11 cellular contexts compared by ENCODE assay signal in genomic region chr16:75237398-75238131, GRCh38. TPM values are rescaled to one million over a fixed set of nuclear protein-coding genes. Genes with fewer than 3 reads are reported as not detected.
A peak's percentile ranks its signal among the peaks of the same experiment; 100 is the strongest.
DNase-seq lines count a peak whose midpoint lies in the region; ATAC-seq and TF ChIP-seq lines count a peak whose summit lies in the region.
"Had no signal": no experiment of that assay in that cellular context is flagged by ENCODE, and none has a peak within 500 bp of the region (broad histone marks: within the 10 kb centered on the region; RNA-seq: fewer than 3 reads in every experiment).

No MANE protein-coding gene starts in this region.

- CTCF ChIA-PET in A673 (lab: Charles Lee) = interaction anchor here (1.9 kb wide), 1 partner anchor 39 kb away, joined by 8 read pairs; no protein-coding TSS in a partner anchor
- CTCF ChIA-PET in T-cell (lab: Charles Lee) = no interaction called here

- H3K27me3 ChIP-seq in A673 (replicated peaks; ENCODE audit: insufficient read depth, low read depth, low read length, poor library complexity) (no peaks in the 10 kb centered on the region), SJSA1 (replicated peaks) (no peaks in the 10 kb centered on the region), gastroesophageal sphincter (no peaks in the 10 kb centered on the region), psoas muscle (ENCODE audit: insufficient read depth in 3 of 3, low read length in 2 of 3) (no peaks in the 10 kb centered on the region)
- H3K27me3 ChIP-seq in effector memory CD4-positive, alpha-beta T cell (replicated peaks; ENCODE audit: control insufficient read depth, insufficient read depth, low read length, poor library complexity, severe bottlenecking) = no peaks in the 10 kb centered on the region

- POLR2A ChIA-PET in A673 (lab: Charles Lee; ENCODE audit: low non-redundant PET) = interaction anchor here (0.6 kb wide), 1 partner anchor 143 kb away, joined by 3 read pairs; no protein-coding TSS in a partner anchor
- POLR2A ChIA-PET in T-cell (lab: Charles Lee) = no interaction called here

- no peaks in the 10 kb centered on the region for H3K36me3 Mint-ChIP-seq in T-cell
- H3K36me3 Mint-ChIP-seq in activated CD4-positive, alpha-beta T cell treated with anti-CD3 and anti-CD28 coated beads, Interleukin-2, amount 10 ng/mL, durations not matched to agents 24 days and 14 days (ENCODE audit: low read depth) = no peaks in the 10 kb centered on the region
- H3K36me3 Mint-ChIP-seq: activated naive CD4-positive, alpha-beta T cell treated with anti-CD3 and anti-CD28 coated beads, Interleukin-2, amount 50 U/mL, for 72 hours had no signal

- peaks cover 22% of the 10 kb centered on the region for H3K36me3 ChIP-seq in A673 (ENCODE audit: insufficient read depth, low read length, poor library complexity, severe bottlenecking)
- H3K36me3 ChIP-seq in SJSA1 = peaks cover 99% of the 10 kb centered on the region
- H3K36me3 ChIP-seq in gastroesophageal sphincter = peaks cover 0 to 62% of the 10 kb centered on the region in 2 donors
- peaks cover 3 to 70% of the 10 kb centered on the region in 2 donors for H3K36me3 ChIP-seq in psoas muscle (ENCODE audit: insufficient read depth in 1 of 2, low read depth in 1 of 2)
- H3K36me3 ChIP-seq in effector memory CD4-positive, alpha-beta T cell (ENCODE audit: control insufficient read depth, insufficient read depth, low read length) = no peaks in the 10 kb centered on the region

- ATAC-seq in gastroesophageal sphincter (no peak), psoas muscle (no peak), HG02623 (IDR thresholded peaks at IDR 0.05; ENCODE audit: unreplicated experiment) (no peak), T-cell (replicated peaks in 1 of 4) (no peak)
- ATAC-seq: activated naive CD4-positive, alpha-beta T cell treated with anti-CD3 and anti-CD28 coated beads, Interleukin-2, amount 50 U/mL, for 72 hours had no signal

- no peak for TF ChIP-seq POLR2A in gastroesophageal sphincter (IDR thresholded peaks at IDR 0.05)

- H3K27ac ChIP-seq in A673 (ENCODE audit: low read depth, low read length, poor library complexity, severe bottlenecking) (peak overlapping the region; percentile 60), SJSA1 (0 out of 2 replicates have a peak overlapping the region, but pooled peaks have one; percentile 16), gastroesophageal sphincter (peak overlapping the region in 3 of 4 donors; percentile 86 to 91 (median 87)), psoas muscle (peak overlapping the region; percentile 83)
- no peak overlapping the region for H3K27ac ChIP-seq in effector memory CD4-positive, alpha-beta T cell (ENCODE audit: insufficient read depth, low read length, poor library complexity, severe bottlenecking)

- intact Hi-C loops in A673 (cut with micrococcal nuclease; ENCODE audit: unreplicated experiment) = no loop called here
- intact Hi-C loops in psoas muscle (cut with DNase I) = loop anchor here (5.0 kb wide), 2 partner anchors 70 to 150 kb away; no protein-coding TSS in a partner anchor
- intact Hi-C loops in activated CD4-positive, alpha-beta T cell treated with anti-CD3 and anti-CD28 coated beads, Interleukin-2, amount 10 ng/mL, durations not matched to agents 24 days and 14 days (cut with micrococcal nuclease) = loop anchor here (10.0 kb wide), 1 partner anchor 527 kb away; no protein-coding TSS in a partner anchor

- H3K9me3 ChIP-seq in A673 (ENCODE audit: low read depth, low read length, poor library complexity, severe bottlenecking) (no peaks in the 10 kb centered on the region), SJSA1 (replicated peaks) (no peaks in the 10 kb centered on the region; the same call in 1 of the 2 replicates), gastroesophageal sphincter (no peaks in the 10 kb centered on the region), psoas muscle (no peaks in the 10 kb centered on the region)
- no peaks in the 10 kb centered on the region for H3K9me3 ChIP-seq in effector memory CD4-positive, alpha-beta T cell (ENCODE audit: control insufficient read depth, low read length)

- peaks cover 2 to 6% (median 2%) of the 10 kb centered on the region in 3 donors for H3K4me1 Mint-ChIP-seq in T-cell
- H3K4me1 Mint-ChIP-seq in activated CD4-positive, alpha-beta T cell treated with anti-CD3 and anti-CD28 coated beads, Interleukin-2, amount 10 ng/mL, durations not matched to agents 24 days and 14 days = peaks cover 2% of the 10 kb centered on the region

- no TSS peak for BruUV-seq in A673 (replicated peaks; lab: Mats Ljungman, UMichigan)

- H3K27me3 Mint-ChIP-seq in T-cell = no peaks in the 10 kb centered on the region
- no peaks in the 10 kb centered on the region for H3K27me3 Mint-ChIP-seq in activated CD4-positive, alpha-beta T cell treated with anti-CD3 and anti-CD28 coated beads, Interleukin-2, amount 10 ng/mL, durations not matched to agents 24 days and 14 days

- no CpG with 5 or more reads among the region's 18 CpGs for WGBS in gastroesophageal sphincter (ENCODE audit: low coverage in 1 of 2), 2 donors
- WGBS in psoas muscle, 3 donors = 80 to 90% (median 85%) methylated on average over 17 to 18 of the region's 18 CpGs

- TF ChIP-seq CTCF in A673 (conservative IDR thresholded peaks at IDR 0.05; ENCODE audit: low read depth, low read length) (no peak), gastroesophageal sphincter (IDR thresholded peaks at IDR 0.05) (no peak), psoas muscle (IDR thresholded peaks at IDR 0.05) (no peak)

- no peak overlapping the region for H3K27ac Mint-ChIP-seq in T-cell
- no peak overlapping the region for H3K27ac Mint-ChIP-seq in activated CD4-positive, alpha-beta T cell treated with anti-CD3 and anti-CD28 coated beads, Interleukin-2, amount 10 ng/mL, durations not matched to agents 24 days and 14 days
- H3K27ac Mint-ChIP-seq: activated naive CD4-positive, alpha-beta T cell treated with anti-CD3 and anti-CD28 coated beads, Interleukin-2, amount 50 U/mL, for 72 hours had no signal

- peaks cover 45% of the 10 kb centered on the region for H3K4me1 ChIP-seq in A673 (ENCODE audit: insufficient read depth, low read length, poor library complexity, severe bottlenecking)
- H3K4me1 ChIP-seq in SJSA1 (replicated peaks) = peaks cover 41% of the 10 kb centered on the region
- H3K4me1 ChIP-seq in gastroesophageal sphincter = peaks cover 5 to 77% (median 43%) of the 10 kb centered on the region in 3 donors
- peaks cover 61% of the 10 kb centered on the region for H3K4me1 ChIP-seq in psoas muscle
- peaks cover 4% of the 10 kb centered on the region for H3K4me1 ChIP-seq in effector memory CD4-positive, alpha-beta T cell (ENCODE audit: control insufficient read depth, insufficient read depth, low read length, poor library complexity, severe bottlenecking)

- H3K9me3 Mint-ChIP-seq in T-cell = no peaks in the 10 kb centered on the region
- H3K9me3 Mint-ChIP-seq in activated CD4-positive, alpha-beta T cell treated with anti-CD3 and anti-CD28 coated beads, Interleukin-2, amount 10 ng/mL, durations not matched to agents 24 days and 14 days = no peaks in the 10 kb centered on the region
- H3K9me3 Mint-ChIP-seq: activated naive CD4-positive, alpha-beta T cell treated with anti-CD3 and anti-CD28 coated beads, Interleukin-2, amount 50 U/mL, for 72 hours had no signal

- no peak for TF ChIP-seq EP300 in gastroesophageal sphincter (IDR thresholded peaks at IDR 0.05)

- H3K4me3 Mint-ChIP-seq in T-cell = no peak overlapping the region
- H3K4me3 Mint-ChIP-seq in activated CD4-positive, alpha-beta T cell treated with anti-CD3 and anti-CD28 coated beads, Interleukin-2, amount 10 ng/mL, durations not matched to agents 24 days and 14 days = no peak overlapping the region

- H3K4me3 ChIP-seq in A673 (ENCODE audit: low read depth, low read length, poor library complexity, severe bottlenecking) (no peak overlapping the region), SJSA1 (no peak overlapping the region), gastroesophageal sphincter (no peak overlapping the region), psoas muscle (peak overlapping the region; percentile 28)
- no peak overlapping the region for H3K4me3 ChIP-seq in effector memory CD4-positive, alpha-beta T cell (ENCODE audit: insufficient read depth, low read depth, low read length, poor library complexity, severe bottlenecking)

- DNase-seq in A673 (ENCODE audit: low spot score) (no peak), SJSA1 (ENCODE audit: low read depth in 1 of 2, low spot score in 2 of 2) (no peak), psoas muscle (peak in 1 of 2 donors; percentile 49), T-cell (no peak)
- DNase-seq in effector memory CD4-positive, alpha-beta T cell = no peak
- DNase-seq in activated CD4-positive, alpha-beta T cell treated with anti-CD3 and anti-CD28 coated beads, Interleukin-2, amount 10 ng/mL, durations not matched to agents 24 days and 14 days = no peak
- DNase-seq: NCI-H2171, retina had no signal

RNA-seq across cellular contexts. Expression of gene BCAR1, which starts 13.9 kb away (rescaled TPM):
- 42.2 and 47.3 TPM in 2 replicates for total RNA-seq in A673 (2021)
- 86.6 and 93.5 TPM in 2 replicates for total RNA-seq in SJSA1 (2014; rRNA removed; shearing (Covaris generic))
- total RNA-seq in gastroesophageal sphincter = 10 to 100 TPM; 34.6 to 63.7 (median 37.0) TPM
- 100 to 1,000 TPM in 2 of 4 donors, 10 to 100 TPM in 2; 61.8 to 108 (median 90.1) TPM for total RNA-seq in psoas muscle
- 10 to 100 TPM; 66.3 to 90.7 (median 78.7) TPM for polyA plus RNA-seq in psoas muscle
- total RNA-seq in T-cell = 1 to 10 TPM in 2 of 5 donors, under 1 TPM in 3; 0.49 to 1.6 (median 0.98) TPM
- total RNA-seq in activated CD4-positive, alpha-beta T cell treated with anti-CD3 and anti-CD28 coated beads, Interleukin-2, amount 10 ng/mL, durations not matched to agents 24 days and 14 days = 0.50 and 0.79 TPM in 2 replicates

RNA-seq across cellular contexts. Expression of gene CTRB1, which starts 18.8 kb away (rescaled TPM):
- not detected in 2 replicates for total RNA-seq in A673 (2021)
- not detected in 2 replicates for total RNA-seq in SJSA1 (2014; rRNA removed; shearing (Covaris generic))
- total RNA-seq in gastroesophageal sphincter = not detected
- total RNA-seq in psoas muscle = 1 to 10 TPM in 2 of 4 donors, not detected in 2; 1.2 to 3.9 TPM
- polyA plus RNA-seq in psoas muscle = 1 to 10 TPM in 1 of 3 donors, under 1 TPM in 2; 0.03 to 2.5 (median 0.25) TPM
- 1 to 10 TPM in 3 of 5 donors, not detected in 2; 6.1 to 8.3 (median 7.9) TPM for total RNA-seq in T-cell
- total RNA-seq in activated CD4-positive, alpha-beta T cell treated with anti-CD3 and anti-CD28 coated beads, Interleukin-2, amount 10 ng/mL, durations not matched to agents 24 days and 14 days = not detected in 2 replicates
- total RNA-seq: activated naive CD4-positive, alpha-beta T cell treated with anti-CD3 and anti-CD28 coated beads, Interleukin-2, amount 50 U/mL, for 72 hours had no signal

RNA-seq across cellular contexts. Expression of gene CTRB2, which starts 30.6 kb away (rescaled TPM):
- total RNA-seq in A673 (2021) (not detected in 2 replicates), gastroesophageal sphincter (not detected), psoas muscle (1 to 10 TPM in 1 of 4 donors, not detected in 3; 2.4 TPM), T-cell (10 to 100 TPM in 3 of 5 donors, not detected in 2; 14.4 to 18.7 (median 15.1) TPM)
- not detected in 2 replicates for total RNA-seq in SJSA1 (2014; rRNA removed; shearing (Covaris generic))
- polyA plus RNA-seq in psoas muscle = 1 to 10 TPM in 1 of 3 donors, under 1 TPM in 2; 0.14 to 1.6 (median 0.63) TPM
- not detected in 2 replicates for total RNA-seq in activated CD4-positive, alpha-beta T cell treated with anti-CD3 and anti-CD28 coated beads, Interleukin-2, amount 10 ng/mL, durations not matched to agents 24 days and 14 days
- total RNA-seq: activated naive CD4-positive, alpha-beta T cell treated with anti-CD3 and anti-CD28 coated beads, Interleukin-2, amount 50 U/mL, for 72 hours had no signal

Comparison
In these comparisons a context has a peak if more than half of its experiments do, and no peak if none do; other contexts are left out.
1. RNA of gene BCAR1, which starts 13.9 kb away (total RNA-seq): 61.8 to 108 TPM in psoas muscle, 86.6 to 93.5 TPM in SJSA1, 42.2 to 47.3 TPM in A673 and 34.6 to 63.7 TPM in gastroesophageal sphincter; 0.49 to 1.6 TPM in T-cell and 0.50 to 0.79 TPM in activated CD4-positive, alpha-beta T cell treated with anti-CD3 and anti-CD28 coated beads, Interleukin-2, amount 10 ng/mL, durations not matched to agents 24 days and 14 days; every median in the first group is over 10 times any median in the second.